Comparison of ENCODE assay signal across 1 cellular context in genomic region chr20:48938670-48939069, GRCh38.
TF ChIP-seq lines count a peak whose summit lies in the region.

No MANE protein-coding gene starts in this region.

TF ChIP-seq in HepG2, 621 proteins besides CTCF, POLR2A, EP300 and RAD21:
- TF ChIP-seq NFE2L1 (CRISPR knock-in tag; IDR thresholded peaks at IDR 0.05; ENCODE audit: borderline replicate concordance) (no peak), FOXP1 (IDR thresholded peaks at IDR 0.05) (no peak), FOXP1 (CRISPR knock-in tag; IDR thresholded peaks at IDR 0.05) (no peak), ISL2 (CRISPR knock-in tag; IDR thresholded peaks at IDR 0.05) (no peak), TCF7 (IDR thresholded peaks at IDR 0.05; ENCODE audit: low read depth) (peak; percentile 30; the same call in 1 of the 2 replicates), TARDBP (CRISPR knock-in tag; IDR thresholded peaks at IDR 0.05) (no peak), ZFP91 (CRISPR knock-in tag; IDR thresholded peaks at IDR 0.05; ENCODE audit: borderline replicate concordance) (no peak), ATF6 (CRISPR knock-in tag; conservative IDR thresholded peaks at IDR 0.05) (no peak)
- TF ChIP-seq, protein P1, sequence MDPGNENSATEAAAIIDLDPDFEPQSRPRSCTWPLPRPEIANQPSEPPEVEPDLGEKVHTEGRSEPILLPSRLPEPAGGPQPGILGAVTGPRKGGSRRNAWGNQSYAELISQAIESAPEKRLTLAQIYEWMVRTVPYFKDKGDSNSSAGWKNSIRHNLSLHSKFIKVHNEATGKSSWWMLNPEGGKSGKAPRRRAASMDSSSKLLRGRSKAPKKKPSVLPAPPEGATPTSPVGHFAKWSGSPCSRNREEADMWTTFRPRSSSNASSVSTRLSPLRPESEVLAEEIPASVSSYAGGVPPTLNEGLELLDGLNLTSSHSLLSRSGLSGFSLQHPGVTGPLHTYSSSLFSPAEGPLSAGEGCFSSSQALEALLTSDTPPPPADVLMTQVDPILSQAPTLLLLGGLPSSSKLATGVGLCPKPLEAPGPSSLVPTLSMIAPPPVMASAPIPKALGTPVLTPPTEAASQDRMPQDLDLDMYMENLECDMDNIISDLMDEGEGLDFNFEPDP (CRISPR knock-in tag; conservative IDR thresholded peaks at IDR 0.05): 0 out of 2 replicates have a peak, but pooled peaks have one; percentile 66
- TF ChIP-seq, protein P2, sequence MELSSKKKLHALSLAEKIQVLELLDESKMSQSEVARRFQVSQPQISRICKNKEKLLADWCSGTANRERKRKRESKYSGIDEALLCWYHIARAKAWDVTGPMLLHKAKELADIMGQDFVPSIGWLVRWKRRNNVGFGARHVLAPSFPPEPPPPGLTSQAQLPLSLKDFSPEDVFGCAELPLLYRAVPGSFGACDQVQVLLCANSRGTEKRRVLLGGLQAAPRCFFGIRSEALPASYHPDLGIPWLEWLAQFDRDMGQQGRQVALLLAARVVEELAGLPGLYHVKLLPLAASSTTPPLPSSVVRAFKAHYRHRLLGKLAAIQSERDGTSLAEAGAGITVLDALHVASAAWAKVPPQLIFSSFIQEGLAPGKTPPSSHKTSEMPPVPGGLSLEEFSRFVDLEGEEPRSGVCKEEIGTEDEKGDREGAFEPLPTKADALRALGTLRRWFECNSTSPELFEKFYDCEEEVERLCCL (CRISPR knock-in tag; IDR thresholded peaks at IDR 0.05; ENCODE audit: borderline replicate concordance): no peak
- TF ChIP-seq, protein P3, sequence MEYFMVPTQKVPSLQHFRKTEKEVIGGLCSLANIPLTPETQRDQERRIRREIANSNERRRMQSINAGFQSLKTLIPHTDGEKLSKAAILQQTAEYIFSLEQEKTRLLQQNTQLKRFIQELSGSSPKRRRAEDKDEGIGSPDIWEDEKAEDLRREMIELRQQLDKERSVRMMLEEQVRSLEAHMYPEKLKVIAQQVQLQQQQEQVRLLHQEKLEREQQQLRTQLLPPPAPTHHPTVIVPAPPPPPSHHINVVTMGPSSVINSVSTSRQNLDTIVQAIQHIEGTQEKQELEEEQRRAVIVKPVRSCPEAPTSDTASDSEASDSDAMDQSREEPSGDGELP (IDR thresholded peaks at IDR 0.05; ENCODE audit: borderline replicate concordance, low read depth): peak; percentile 19; the same call in 1 of the 2 replicates
